In genomic region chr5:120632430-120632829, GRCh38 we compare ENCODE assay signal across 7 cellular contexts.
"Had no signal": no experiment of that assay in that cellular context is flagged by ENCODE, and none has a peak within 500 bp of the region (broad histone marks: within the 10 kb centered on the region; RNA-seq: fewer than 3 reads in every experiment).

No MANE protein-coding gene starts in this region.

- H3K4me1 Mint-ChIP-seq: IgD-negative memory B cell had no signal

- H3K27ac Mint-ChIP-seq: IgD-negative memory B cell had no signal

- FAIRE-seq: HepG2, HTR-8/SVneo had no signal

- H3K4me3 Mint-ChIP-seq: IgD-negative memory B cell had no signal

- H3K36me3 Mint-ChIP-seq: IgD-negative memory B cell had no signal

- H3K27me3 Mint-ChIP-seq: IgD-negative memory B cell had no signal

- H3K27ac ChIP-seq: HL-60 had no signal

- DNase-seq: IMR-90, KBM-7, KG1 had no signal

- ATAC-seq: HepG2 had no signal
